In genomic region chr6:137707590-137708360, GRCh38 we compare ENCODE assay signal across 8 cellular contexts.
DNase-seq lines count a peak whose midpoint lies in the region; ATAC-seq and TF ChIP-seq lines count a peak whose summit lies in the region.

No MANE protein-coding gene starts in this region.

- peak overlapping the region; percentile 50 for H2AFZ ChIP-seq in smooth muscle cell (ENCODE audit: low read depth)

- H3K9ac ChIP-seq in smooth muscle cell (ENCODE audit: low read depth): peak overlapping the region; percentile 6

- DNase-seq in NCI-H1417 treated with DMSO at 0.1 percent for 48 hours (lab: John Stamatoyannopoulos, UW) (peak; percentile 40), T-helper 22 cell (ENCODE audit: low read depth) (peak; percentile 89), astrocyte of the hippocampus (ENCODE audit: low read depth, low spot score) (peak; percentile 81), iPS-NIHi7 (ENCODE audit: extremely low spot score) (peak; percentile 77), smooth muscle cell (lab: John Stamatoyannopoulos, UW; ENCODE audit: unreplicated experiment) (no peak), NCI-H2227 treated with DMSO at 0.1 percent for 48 hours (lab: John Stamatoyannopoulos, UW) (no peak)

- peak; percentile 71; the same call in 2 of the 3 replicates for TF ChIP-seq CTCF in GM12872 (IDR thresholded peaks at IDR 0.05; ENCODE audit: insufficient read depth, low read depth, low read length)
- TF ChIP-seq CTCF in smooth muscle cell (IDR thresholded peaks at IDR 0.05; ENCODE audit: borderline replicate concordance, insufficient read depth, poor library complexity, severe bottlenecking): peak; percentile 83

- peak overlapping the region; percentile 9 for H3K27ac ChIP-seq in smooth muscle cell (ENCODE audit: low read depth)

- H3K27me3 ChIP-seq in smooth muscle cell (ENCODE audit: low read depth): no peaks in the 10 kb centered on the region

- peak overlapping the region; percentile 8 for H3K4me3 ChIP-seq in smooth muscle cell

- H3K4me2 ChIP-seq in smooth muscle cell: peak overlapping the region; percentile 61

- H3K4me1 ChIP-seq in smooth muscle cell (ENCODE audit: low read depth): no peaks in the 10 kb centered on the region

- H3K9me3 ChIP-seq in smooth muscle cell (replicated peaks; ENCODE audit: low read depth): no peaks in the 10 kb centered on the region

- WGBS in smooth muscle cell (ENCODE audit: low lambda C conversion rate): 11% methylated on average over 13 of the region's 13 CpGs

- no peaks in the 10 kb centered on the region for H4K20me1 ChIP-seq in smooth muscle cell (ENCODE audit: low read depth)

- H3F3A ChIP-seq in smooth muscle cell (ENCODE audit: low read depth): no peaks in the 10 kb centered on the region

- H3K36me3 ChIP-seq in smooth muscle cell (ENCODE audit: low read depth): no peaks in the 10 kb centered on the region

- H3K79me2 ChIP-seq in smooth muscle cell (ENCODE audit: low read depth): no peaks in the 10 kb centered on the region

- ATAC-seq in HG02678 (IDR thresholded peaks at IDR 0.05; ENCODE audit: unreplicated experiment): peak; percentile 60

Comparison
In these comparisons a context has a peak if more than half of its experiments do, and no peak if none do; other contexts are left out.
1. DNase-seq: peak in NCI-H1417 treated with DMSO at 0.1 percent for 48 hours (single experiment), T-helper 22 cell (single experiment), astrocyte of the hippocampus (single experiment) and iPS-NIHi7 (single experiment); none in smooth muscle cell (single experiment) and NCI-H2227 treated with DMSO at 0.1 percent for 48 hours (single experiment).